Comparison of ENCODE assay signal across 1 cellular context in the genomic region with DNA sequence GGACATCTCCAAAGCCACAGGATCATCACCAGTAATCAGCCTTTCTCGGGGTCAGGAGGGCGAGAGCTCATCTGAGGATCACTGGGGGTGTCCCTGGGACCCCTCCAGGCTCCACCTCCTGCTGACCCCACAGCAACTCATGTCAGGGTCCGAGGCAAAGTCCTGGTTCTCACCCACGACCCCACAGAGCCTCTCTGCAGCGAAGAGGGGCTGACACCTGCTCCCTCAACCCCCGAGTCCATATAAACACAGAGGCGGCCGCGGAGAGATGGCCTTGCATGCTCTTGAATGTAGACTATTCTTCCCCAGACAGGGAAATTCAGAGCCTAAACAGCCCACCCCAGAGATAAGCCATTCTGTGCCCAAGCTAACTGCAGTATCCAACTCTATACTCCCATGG.
TF ChIP-seq lines count a peak whose summit lies in the region.

No MANE protein-coding gene starts in this region.

TF ChIP-seq in WTC11, 78 proteins besides CTCF, POLR2A, EP300 and RAD21 (continued from another document):
- TF ChIP-seq, protein P1, sequence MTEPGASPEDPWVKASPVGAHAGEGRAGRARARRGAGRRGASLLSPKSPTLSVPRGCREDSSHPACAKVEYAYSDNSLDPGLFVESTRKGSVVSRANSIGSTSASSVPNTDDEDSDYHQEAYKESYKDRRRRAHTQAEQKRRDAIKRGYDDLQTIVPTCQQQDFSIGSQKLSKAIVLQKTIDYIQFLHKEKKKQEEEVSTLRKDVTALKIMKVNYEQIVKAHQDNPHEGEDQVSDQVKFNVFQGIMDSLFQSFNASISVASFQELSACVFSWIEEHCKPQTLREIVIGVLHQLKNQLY (CRISPR knock-in tag; IDR thresholded peaks at IDR 0.05) = no peak
- TF ChIP-seq, protein P2, sequence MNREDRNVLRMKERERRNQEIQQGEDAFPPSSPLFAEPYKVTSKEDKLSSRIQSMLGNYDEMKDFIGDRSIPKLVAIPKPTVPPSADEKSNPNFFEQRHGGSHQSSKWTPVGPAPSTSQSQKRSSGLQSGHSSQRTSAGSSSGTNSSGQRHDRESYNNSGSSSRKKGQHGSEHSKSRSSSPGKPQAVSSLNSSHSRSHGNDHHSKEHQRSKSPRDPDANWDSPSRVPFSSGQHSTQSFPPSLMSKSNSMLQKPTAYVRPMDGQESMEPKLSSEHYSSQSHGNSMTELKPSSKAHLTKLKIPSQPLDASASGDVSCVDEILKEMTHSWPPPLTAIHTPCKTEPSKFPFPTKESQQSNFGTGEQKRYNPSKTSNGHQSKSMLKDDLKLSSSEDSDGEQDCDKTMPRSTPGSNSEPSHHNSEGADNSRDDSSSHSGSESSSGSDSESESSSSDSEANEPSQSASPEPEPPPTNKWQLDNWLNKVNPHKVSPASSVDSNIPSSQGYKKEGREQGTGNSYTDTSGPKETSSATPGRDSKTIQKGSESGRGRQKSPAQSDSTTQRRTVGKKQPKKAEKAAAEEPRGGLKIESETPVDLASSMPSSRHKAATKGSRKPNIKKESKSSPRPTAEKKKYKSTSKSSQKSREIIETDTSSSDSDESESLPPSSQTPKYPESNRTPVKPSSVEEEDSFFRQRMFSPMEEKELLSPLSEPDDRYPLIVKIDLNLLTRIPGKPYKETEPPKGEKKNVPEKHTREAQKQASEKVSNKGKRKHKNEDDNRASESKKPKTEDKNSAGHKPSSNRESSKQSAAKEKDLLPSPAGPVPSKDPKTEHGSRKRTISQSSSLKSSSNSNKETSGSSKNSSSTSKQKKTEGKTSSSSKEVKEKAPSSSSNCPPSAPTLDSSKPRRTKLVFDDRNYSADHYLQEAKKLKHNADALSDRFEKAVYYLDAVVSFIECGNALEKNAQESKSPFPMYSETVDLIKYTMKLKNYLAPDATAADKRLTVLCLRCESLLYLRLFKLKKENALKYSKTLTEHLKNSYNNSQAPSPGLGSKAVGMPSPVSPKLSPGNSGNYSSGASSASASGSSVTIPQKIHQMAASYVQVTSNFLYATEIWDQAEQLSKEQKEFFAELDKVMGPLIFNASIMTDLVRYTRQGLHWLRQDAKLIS (CRISPR knock-in tag; IDR thresholded peaks at IDR 0.05; ENCODE audit: borderline replicate concordance) = no peak
- TF ChIP-seq RELA (CRISPR knock-in tag; IDR thresholded peaks at IDR 0.05; ENCODE audit: borderline replicate concordance) = no peak
- TF ChIP-seq, protein P3, sequence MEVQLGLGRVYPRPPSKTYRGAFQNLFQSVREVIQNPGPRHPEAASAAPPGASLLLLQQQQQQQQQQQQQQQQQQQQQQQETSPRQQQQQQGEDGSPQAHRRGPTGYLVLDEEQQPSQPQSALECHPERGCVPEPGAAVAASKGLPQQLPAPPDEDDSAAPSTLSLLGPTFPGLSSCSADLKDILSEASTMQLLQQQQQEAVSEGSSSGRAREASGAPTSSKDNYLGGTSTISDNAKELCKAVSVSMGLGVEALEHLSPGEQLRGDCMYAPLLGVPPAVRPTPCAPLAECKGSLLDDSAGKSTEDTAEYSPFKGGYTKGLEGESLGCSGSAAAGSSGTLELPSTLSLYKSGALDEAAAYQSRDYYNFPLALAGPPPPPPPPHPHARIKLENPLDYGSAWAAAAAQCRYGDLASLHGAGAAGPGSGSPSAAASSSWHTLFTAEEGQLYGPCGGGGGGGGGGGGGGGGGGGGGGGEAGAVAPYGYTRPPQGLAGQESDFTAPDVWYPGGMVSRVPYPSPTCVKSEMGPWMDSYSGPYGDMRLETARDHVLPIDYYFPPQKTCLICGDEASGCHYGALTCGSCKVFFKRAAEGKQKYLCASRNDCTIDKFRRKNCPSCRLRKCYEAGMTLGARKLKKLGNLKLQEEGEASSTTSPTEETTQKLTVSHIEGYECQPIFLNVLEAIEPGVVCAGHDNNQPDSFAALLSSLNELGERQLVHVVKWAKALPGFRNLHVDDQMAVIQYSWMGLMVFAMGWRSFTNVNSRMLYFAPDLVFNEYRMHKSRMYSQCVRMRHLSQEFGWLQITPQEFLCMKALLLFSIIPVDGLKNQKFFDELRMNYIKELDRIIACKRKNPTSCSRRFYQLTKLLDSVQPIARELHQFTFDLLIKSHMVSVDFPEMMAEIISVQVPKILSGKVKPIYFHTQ (CRISPR knock-in tag; IDR thresholded peaks at IDR 0.05) = no peak
TF ChIP-seq in WTC11: peak in this region for 0.
